Comparison of ENCODE assay signal across 8 cellular contexts in genomic region chr3:59566481-59566975, GRCh38.
DNase-seq lines count a peak whose midpoint lies in the region; ATAC-seq and TF ChIP-seq lines count a peak whose summit lies in the region.

No MANE protein-coding gene starts in this region.

- H3K27ac Mint-ChIP-seq in CD4-positive, alpha-beta memory T cell, result peak overlapping the region in 1 of 7 donors; percentile 18

- H3K9me3 ChIP-seq in CD4-positive, alpha-beta memory T cell (ENCODE audit: control insufficient read depth in 1 of 2, low read length in 2 of 2), result no peaks in the 10 kb centered on the region
- H3K9me3 ChIP-seq in sigmoid colon, result no peaks in the 10 kb centered on the region
- no peaks in the 10 kb centered on the region for H3K9me3 ChIP-seq in aorta (ENCODE audit: control insufficient read depth, low read length)

- peaks cover 8 to 10% (median 9%) of the 10 kb centered on the region in 4 donors for H3K4me1 Mint-ChIP-seq in CD4-positive, alpha-beta memory T cell

- no peak overlapping the region for H3K4me3 ChIP-seq in CD4-positive, alpha-beta memory T cell (ENCODE audit: low read length in 2 of 2)
- H3K4me3 ChIP-seq in sigmoid colon (no peak overlapping the region), aorta (ENCODE audit: low read length in 2 of 2) (no peak overlapping the region)

- intact Hi-C loops in CD4-positive, alpha-beta memory T cell (cut with micrococcal nuclease), result no loop called here
- intact Hi-C loops in sigmoid colon (cut with DNase I), result no loop called here
- intact Hi-C loops in aorta (cut with DNase I), result no loop called here

- no peaks in the 10 kb centered on the region for H3K27me3 ChIP-seq in CD4-positive, alpha-beta memory T cell (ENCODE audit: insufficient read depth, low read length)
- H3K27me3 ChIP-seq in sigmoid colon (no peaks in the 10 kb centered on the region), aorta (ENCODE audit: control insufficient read depth in 1 of 2, insufficient read depth in 2 of 2, low read length in 1 of 2) (no peaks in the 10 kb centered on the region)

- no peak for DNase-seq in CD4-positive, alpha-beta memory T cell
- DNase-seq in HPDE6-E6E7 (ENCODE audit: extremely low spot score) (peak; percentile 33), sigmoid colon (no peak), NCI-H748 (lab: John Stamatoyannopoulos, UW; ENCODE audit: unreplicated experiment) (no peak), NCI-H510A treated with DMSO at 0.1 percent for 48 hours (lab: John Stamatoyannopoulos, UW) (no peak), aorta (no peak)

- TF ChIP-seq CTCF in sigmoid colon (IDR thresholded peaks at IDR 0.05), result no peak

- no peaks in the 10 kb centered on the region for H3K36me3 Mint-ChIP-seq in CD4-positive, alpha-beta memory T cell

- no peak for TF ChIP-seq EP300 in sigmoid colon (IDR thresholded peaks at IDR 0.05)

- 84 to 87% methylated on average over 6 of the region's 6 CpGs for WGBS in sigmoid colon, 2 donors
- 89 to 94% methylated on average over 6 of the region's 6 CpGs for WGBS in aorta, 2 donors

- peaks cover 0 to 2% of the 10 kb centered on the region in 2 donors for H3K27me3 Mint-ChIP-seq in CD4-positive, alpha-beta memory T cell

- H3K4me3 Mint-ChIP-seq in CD4-positive, alpha-beta memory T cell, result peak overlapping the region in 5 of 8 donors; percentile 11 to 42 (median 31)

- H3K4me1 ChIP-seq in CD4-positive, alpha-beta memory T cell (ENCODE audit: insufficient read depth, low read length), result no peaks in the 10 kb centered on the region
- peaks cover 0 to 8% (median 2%) of the 10 kb centered on the region in 4 donors for H3K4me1 ChIP-seq in sigmoid colon
- no peaks in the 10 kb centered on the region for H3K4me1 ChIP-seq in aorta (ENCODE audit: control insufficient read depth in 1 of 2, insufficient read depth in 2 of 2, low read length in 2 of 2)

- no peaks in the 10 kb centered on the region for H3K9me3 Mint-ChIP-seq in CD4-positive, alpha-beta memory T cell

- POLR2A ChIA-PET in CD4-positive, alpha-beta memory T cell (lab: Charles Lee; ENCODE audit: partially characterized antibody), result no interaction called here

- ATAC-seq in GM18868 (IDR thresholded peaks at IDR 0.05; ENCODE audit: unreplicated experiment), result peak; percentile 62
- peak; percentile 98 for ATAC-seq in HG02642 (IDR thresholded peaks at IDR 0.05; ENCODE audit: poor library complexity, unreplicated experiment)
- ATAC-seq in aorta (ENCODE audit: low FRiP score), result no peak

- H3K27ac ChIP-seq in CD4-positive, alpha-beta memory T cell (ENCODE audit: low read depth, low read length), result no peak overlapping the region
- no peak overlapping the region for H3K27ac ChIP-seq in sigmoid colon
- H3K27ac ChIP-seq in aorta (ENCODE audit: low read depth in 1 of 2, low read length in 2 of 2), result no peak overlapping the region

- TF ChIP-seq POLR2A in sigmoid colon (IDR thresholded peaks at IDR 0.05), result no peak

- no peaks in the 10 kb centered on the region for H3K36me3 ChIP-seq in CD4-positive, alpha-beta memory T cell (ENCODE audit: insufficient read depth, low read length)
- H3K36me3 ChIP-seq in sigmoid colon (no peaks in the 10 kb centered on the region), aorta (ENCODE audit: control insufficient read depth in 1 of 2, insufficient read depth in 2 of 2, low read length in 1 of 2) (no peaks in the 10 kb centered on the region)

- CTCF ChIA-PET in CD4-positive, alpha-beta memory T cell (lab: Charles Lee; ENCODE audit: partially characterized antibody), result interaction anchor here (1.0 to 2.2 kb wide), 3 partner anchors 8 to 1815 kb away, joined by 3 to 5 read pairs (median 5); no protein-coding TSS in a partner anchor
